Comparison of ENCODE assay signal across 9 cellular contexts in genomic region chr17:79779088-79779529, GRCh38. TPM values are rescaled to one million over a fixed set of nuclear protein-coding genes. Genes with fewer than 3 reads are reported as not detected.
DNase-seq lines count a peak whose midpoint lies in the region; TF ChIP-seq lines count a peak whose summit lies in the region.
"Had no signal": no experiment of that assay in that cellular context is flagged by ENCODE, and none has a peak within 500 bp of the region (broad histone marks: within the 10 kb centered on the region; RNA-seq: fewer than 3 reads in every experiment).

No MANE protein-coding gene starts in this region.

- H3K9me3 Mint-ChIP-seq in endodermal cell, result no peaks in the 10 kb centered on the region
- H3K9me3 Mint-ChIP-seq in osteocyte (ENCODE audit: unreplicated experiment), result no peaks in the 10 kb centered on the region

- H4K20me1 ChIP-seq in OCI-LY7 (ENCODE audit: insufficient read depth, low read length), result peaks cover 10% of the 10 kb centered on the region; the same call in 1 of the 2 replicates

- 9 to 23% methylated on average over 6 to 17 of the region's 17 CpGs for WGBS in endodermal cell (ENCODE audit: insufficient coverage in 1 of 2, insufficient read length in 1 of 2), 2 experiments

- peaks cover 33% of the 10 kb centered on the region for H3K4me1 Mint-ChIP-seq in endodermal cell
- peaks cover 13% of the 10 kb centered on the region for H3K4me1 Mint-ChIP-seq in osteocyte (ENCODE audit: unreplicated experiment)

- H3K4me3 Mint-ChIP-seq in endodermal cell (peak overlapping the region; percentile 94), osteocyte (ENCODE audit: unreplicated experiment) (peak overlapping the region; percentile 85)

- TF ChIP-seq CTCF in OCI-LY7 (conservative IDR thresholded peaks at IDR 0.05; ENCODE audit: low read length), result no peak
- no peak for TF ChIP-seq CTCF in endodermal cell (conservative IDR thresholded peaks at IDR 0.05)
- TF ChIP-seq CTCF in osteocyte (IDR thresholded peaks at IDR 0.05), result no peak
- TF ChIP-seq CTCF in GM10266 (IDR thresholded peaks at IDR 0.05; ENCODE audit: control insufficient read depth, insufficient read depth, low read depth, missing control alignments), result no peak

- intact Hi-C loops in OCI-LY7 (cut with micrococcal nuclease; ENCODE audit: unreplicated experiment), result loop anchor here (2.0 to 5.0 kb wide), 2 partner anchors 18 to 37 kb away; partner anchors contain the start of gene CBX8

- H3K4me1 ChIP-seq in ES-I3 (ENCODE audit: insufficient read depth, low read length), result peaks cover 13% of the 10 kb centered on the region; the same call in 1 of the 2 replicates
- H3K4me1 ChIP-seq in OCI-LY7 (ENCODE audit: insufficient read depth, low read length, poor library complexity, severe bottlenecking), result peaks cover 37% of the 10 kb centered on the region
- H3K4me1 ChIP-seq in endodermal cell (ENCODE audit: control insufficient read depth, insufficient read depth, low read length), result peaks cover 13% of the 10 kb centered on the region

- no peak overlapping the region for H3K27ac ChIP-seq in OCI-LY7 (ENCODE audit: low read depth, low read length, poor library complexity, severe bottlenecking)
- H3K27ac ChIP-seq in endodermal cell (ENCODE audit: low read depth, low read length), result no peak overlapping the region

- H3K9me2 ChIP-seq in OCI-LY7 (ENCODE audit: insufficient read depth, low read length), result no peaks in the 10 kb centered on the region

- H3K27me3 Mint-ChIP-seq in endodermal cell (ENCODE audit: insufficient read depth), result peaks cover 2% of the 10 kb centered on the region
- peaks cover 28% of the 10 kb centered on the region for H3K27me3 Mint-ChIP-seq in osteocyte (ENCODE audit: unreplicated experiment)

- CTCF ChIA-PET in OCI-LY7 (lab: Charles Lee; ENCODE audit: unreplicated experiment), result no interaction called here

- H3K27me3 ChIP-seq in endodermal cell (ENCODE audit: control insufficient read depth, insufficient read depth, low read length, poor library complexity, severe bottlenecking), result no peaks in the 10 kb centered on the region

- peak overlapping the region; percentile 77; the same call in 1 of the 2 replicates for H2AFZ ChIP-seq in OCI-LY7 (ENCODE audit: low read length)

- H3K4me3 ChIP-seq in OCI-LY7 (ENCODE audit: low read depth, low read length, poor library complexity, severe bottlenecking) (peak overlapping the region; percentile 95), endodermal cell (ENCODE audit: low read length) (peak overlapping the region; percentile 87)

- H3K9ac ChIP-seq in ES-I3 (ENCODE audit: low read depth, low read length) (peak overlapping the region; percentile 68; the same call in 1 of the 2 replicates), endodermal cell (ENCODE audit: extremely low read depth, low read length, poor library complexity, severe bottlenecking) (peak overlapping the region; percentile 51)

- POLR2A ChIA-PET in OCI-LY7 (lab: Charles Lee), result interaction anchor here (0.6 to 1.7 kb wide), 3 partner anchors 34 to 1458 kb away, joined by 3 to 4 read pairs (median 3); no protein-coding TSS in a partner anchor

- BruUV-seq in OCI-LY7 (replicated peaks; lab: Mats Ljungman, UMichigan), result no TSS peak

- peak overlapping the region; percentile 96 for H3K4me2 ChIP-seq in OCI-LY7 (ENCODE audit: low read length)

- H3K27ac Mint-ChIP-seq in endodermal cell (peak overlapping the region; percentile 87), osteocyte (ENCODE audit: unreplicated experiment) (no peak overlapping the region)

- H3K9me3 ChIP-seq in ES-I3 (ENCODE audit: control insufficient read depth, insufficient read depth, low read length) (no peaks in the 10 kb centered on the region), OCI-LY7 (ENCODE audit: low read length) (no peaks in the 10 kb centered on the region), endodermal cell (ENCODE audit: control insufficient read depth, low read length) (no peaks in the 10 kb centered on the region)

- DNase-seq in OCI-LY7 (ENCODE audit: low spot score) (no peak), endodermal cell (peak; percentile 80), osteocyte (ENCODE audit: extremely low spot score, unreplicated experiment) (no peak), retina (no peak), DMS 273 treated with DMSO at 0.1 percent for 48 hours (lab: John Stamatoyannopoulos, UW) (no peak), GM10266 (ENCODE audit: extremely low spot score) (no peak)
- no peak for DNase-seq in activated CD4-positive, alpha-beta T cell treated with anti-CD3 and anti-CD28 coated beads, Interleukin-2, amount 50 U/mL, for 48 hours

- H3K36me3 ChIP-seq in ES-I3 (ENCODE audit: insufficient read depth, low read length), result peaks cover 5% of the 10 kb centered on the region; the same call in 1 of the 2 replicates
- H3K36me3 ChIP-seq in OCI-LY7 (ENCODE audit: insufficient read depth, low read length), result peaks cover 14% of the 10 kb centered on the region
- H3K36me3 ChIP-seq in endodermal cell (ENCODE audit: control insufficient read depth, insufficient read depth, low read length), result peaks cover 28% of the 10 kb centered on the region

- no peaks in the 10 kb centered on the region for H3K79me2 ChIP-seq in OCI-LY7 (ENCODE audit: insufficient read depth, low read depth, low read length)

- H3K36me3 Mint-ChIP-seq in endodermal cell (ENCODE audit: low read depth) (peaks cover 45% of the 10 kb centered on the region), osteocyte (ENCODE audit: unreplicated experiment) (peaks cover 9% of the 10 kb centered on the region)

RNA-seq across cellular contexts. Expression of gene CBX2, which starts 1.2 kb away (rescaled TPM):
- 29.9 and 31.5 TPM in 2 replicates for total RNA-seq in OCI-LY7 (2014; rRNA removed; shearing (Covaris generic))
- total RNA-seq in OCI-LY7 (2022) (27.9 and 31.2 TPM in 2 replicates), endodermal cell (10 to 100 TPM; 75.0 to 78.6 TPM), osteocyte (9.9 and 12.7 TPM in 2 replicates)
- 74.2 TPM for polyA plus RNA-seq in endodermal cell (2013, experiment 1 of 2)
- polyA plus RNA-seq in endodermal cell (2013, experiment 2 of 2), result 70.5 TPM

RNA-seq across cellular contexts. Expression of gene CBX8, which starts 17.8 kb away (rescaled TPM):
- 7.5 and 11.7 TPM in 2 replicates for total RNA-seq in OCI-LY7 (2014; rRNA removed; shearing (Covaris generic))
- total RNA-seq in OCI-LY7 (2022), result 13.9 and 16.3 TPM in 2 replicates
- 1 to 10 TPM; 5.4 to 5.6 TPM for total RNA-seq in endodermal cell
- polyA plus RNA-seq in endodermal cell (2013, experiment 1 of 2), result 11.0 TPM
- 8.7 TPM for polyA plus RNA-seq in endodermal cell (2013, experiment 2 of 2)
- 5.4 and 6.3 TPM in 2 replicates for total RNA-seq in osteocyte

RNA-seq across cellular contexts. Expression of gene ENPP7, which starts 48.4 kb away (rescaled TPM):
- 0.28 and 0.93 TPM in 2 replicates for total RNA-seq in OCI-LY7 (2014; rRNA removed; shearing (Covaris generic))
- 0.42 and 0.53 TPM in 2 replicates for total RNA-seq in OCI-LY7 (2022)
- not detected for total RNA-seq in endodermal cell
- polyA plus RNA-seq in endodermal cell (2013, experiment 1 of 2), result not detected
- polyA plus RNA-seq in endodermal cell (2013, experiment 2 of 2), result not detected
- not detected in 2 replicates for total RNA-seq in osteocyte
- total RNA-seq: M059J had no signal
